ENCODE assay signal across 8 cellular contexts in genomic region chr10:3783721-3784432, GRCh38. TPM values are rescaled to one million over a fixed set of nuclear protein-coding genes. Genes with fewer than 3 reads are reported as not detected.
A peak's percentile ranks its signal among the peaks of the same experiment; 100 is the strongest.
DNase-seq lines count a peak whose midpoint lies in the region; ATAC-seq, FAIRE-seq and TF ChIP-seq lines count a peak whose summit lies in the region.

No MANE protein-coding gene starts in this region.

- no peaks in the 10 kb centered on the region for H3K9me2 ChIP-seq in Karpas-422 (replicated peaks; ENCODE audit: insufficient read depth, low read length)

- WGBS in small intestine, 3 donors = 0 to 1% (median 0%) methylated on average over 22 of the region's 22 CpGs

- H3K36me3 ChIP-seq in Karpas-422 (ENCODE audit: insufficient read depth, low read length) (peaks cover 6% of the 10 kb centered on the region), RWPE2 (ENCODE audit: low read depth) (peaks cover 60% of the 10 kb centered on the region), bronchial epithelial cell (ENCODE audit: control insufficient read depth, insufficient read depth, low read length) (peaks cover 31% of the 10 kb centered on the region), small intestine (ENCODE audit: control insufficient read depth in 2 of 2, insufficient read depth in 2 of 2, low read length in 2 of 2) (peaks cover 24% of the 10 kb centered on the region in 2 donors)

- H3K4me1 ChIP-seq in Karpas-422 (ENCODE audit: low read length) = peaks cover 23% of the 10 kb centered on the region
- H3K4me1 ChIP-seq in RWPE2 (ENCODE audit: insufficient read depth, poor library complexity, severe bottlenecking) = peaks cover 30% of the 10 kb centered on the region
- peaks cover 6 to 9% of the 10 kb centered on the region in 2 donors for H3K4me1 ChIP-seq in small intestine (ENCODE audit: control insufficient read depth in 2 of 2, insufficient read depth in 1 of 2, low read depth in 1 of 2, low read length in 1 of 2)

- H3K9me3 ChIP-seq in Karpas-422 (ENCODE audit: low read length) = no peaks in the 10 kb centered on the region
- no peaks in the 10 kb centered on the region for H3K9me3 ChIP-seq in RWPE2 (ENCODE audit: severe bottlenecking)
- H3K9me3 ChIP-seq in small intestine (ENCODE audit: control insufficient read depth, low read depth) = no peaks in the 10 kb centered on the region

- ATAC-seq in RWPE2 (ENCODE audit: low read depth) (no peak), HG03196 (IDR thresholded peaks at IDR 0.05; ENCODE audit: unreplicated experiment) (no peak), GM18505 (IDR thresholded peaks at IDR 0.05; ENCODE audit: unreplicated experiment) (no peak)

- H3K4me2 ChIP-seq in Karpas-422 (ENCODE audit: low read depth, low read length, poor library complexity, severe bottlenecking) = peak overlapping the region; percentile 69

- DNase-seq in COR-L47 (lab: John Stamatoyannopoulos, UW) = peak; percentile 75
- peak; percentile 59 for DNase-seq in Karpas-422
- no peak for DNase-seq in RWPE2 (ENCODE audit: low spot score)
- DNase-seq in bronchial epithelial cell (ENCODE audit: low read depth) = peak; percentile 43
- peak; percentile 67 for DNase-seq in iris pigment epithelial cell (ENCODE audit: low read depth)
- peak; percentile 84 for DNase-seq in small intestine

- TF ChIP-seq CTCF in RWPE2 (IDR thresholded peaks at IDR 0.05; ENCODE audit: poor library complexity, severe bottlenecking) (no peak), bronchial epithelial cell (IDR thresholded peaks at IDR 0.05; ENCODE audit: insufficient read depth, low read length, severe bottlenecking) (no peak)

- TF ChIP-seq POLR2A in GM18505 (IDR thresholded peaks at IDR 0.05; ENCODE audit: borderline replicate concordance, extremely low read depth, insufficient read depth, insufficient read length) = no peak

- H4K20me1 ChIP-seq in Karpas-422 (ENCODE audit: insufficient read depth, low read depth, low read length) = 0 out of 2 replicates have a peak, but pooled peaks cover 5% of the 10 kb centered on the region

- no peaks in the 10 kb centered on the region for H3K27me3 ChIP-seq in Karpas-422 (ENCODE audit: low read length)
- H3K27me3 ChIP-seq in RWPE2 (ENCODE audit: insufficient read depth, poor library complexity, severe bottlenecking) = no peaks in the 10 kb centered on the region
- no peaks in the 10 kb centered on the region for H3K27me3 ChIP-seq in bronchial epithelial cell (ENCODE audit: control insufficient read depth, insufficient read depth, low read length)
- no peaks in the 10 kb centered on the region for H3K27me3 ChIP-seq in small intestine (ENCODE audit: control insufficient read depth in 2 of 2, insufficient read depth in 2 of 2, low read length in 2 of 2)

- H3K79me2 ChIP-seq in Karpas-422 (ENCODE audit: low read length) = peaks cover 25% of the 10 kb centered on the region; the same call in 1 of the 2 replicates

- H3K27ac ChIP-seq in Karpas-422 (ENCODE audit: low read length) = peak overlapping the region; percentile 84
- H3K27ac ChIP-seq in RWPE2 (ENCODE audit: poor library complexity, severe bottlenecking) = peak overlapping the region; percentile 99
- peak overlapping the region; percentile 100 for H3K27ac ChIP-seq in small intestine (ENCODE audit: low read depth in 1 of 2, low read length in 1 of 2)

- no peak for FAIRE-seq in bronchial epithelial cell (lab: Jason Lieb, UNC)
- FAIRE-seq in small intestine (lab: Jason Lieb, UNC) = no peak

- peak overlapping the region; percentile 2; the same call in 1 of the 2 replicates for H2AFZ ChIP-seq in Karpas-422 (ENCODE audit: low read length)

- H3K9ac ChIP-seq in Karpas-422 (ENCODE audit: low read length) = peak overlapping the region; percentile 93

- peak overlapping the region; percentile 92 for H3K4me3 ChIP-seq in Karpas-422 (ENCODE audit: low read length)
- peak overlapping the region; percentile 71 for H3K4me3 ChIP-seq in RWPE2 (ENCODE audit: severe bottlenecking)
- peak overlapping the region; percentile 97 for H3K4me3 ChIP-seq in bronchial epithelial cell (ENCODE audit: low read depth, low read length)
- peak overlapping the region; percentile 98 to 99 for H3K4me3 ChIP-seq in small intestine (ENCODE audit: low read depth in 1 of 2, low read length in 2 of 2)

RNA-seq across cellular contexts. Expression of gene KLF6, which starts 1.1 kb away (rescaled TPM):
- total RNA-seq in Karpas-422 (2014; rRNA removed; shearing (Covaris generic); ENCODE audit: low replicate concordance) = 3.9 and 5.9 TPM in 2 replicates
- 49.7 and 70.6 TPM in 2 replicates for total RNA-seq in bronchial epithelial cell
- 10 to 100 TPM; 47.3 to 97.7 (median 63.0) TPM for polyA plus RNA-seq in small intestine
